In genomic region chr5:152688561-152689274, GRCh38 we compare ENCODE assay signal across 10 cellular contexts.
DNase-seq lines count a peak whose midpoint lies in the region; ATAC-seq, FAIRE-seq and TF ChIP-seq lines count a peak whose summit lies in the region.
"Had no signal": no experiment of that assay in that cellular context is flagged by ENCODE, and none has a peak within 500 bp of the region (broad histone marks: within the 10 kb centered on the region; RNA-seq: fewer than 3 reads in every experiment).

No MANE protein-coding gene starts in this region.

- H3K4me3 ChIP-seq in foreskin fibroblast (ENCODE audit: low read depth in 1 of 2, low read length in 2 of 2) (no peak overlapping the region), retinal pigment epithelial cell (ENCODE audit: low read length) (no peak overlapping the region)
- H3K4me3 ChIP-seq: pancreas had no signal

- ATAC-seq in HG03139 (IDR thresholded peaks at IDR 0.05; ENCODE audit: unreplicated experiment), result no peak

- peak; percentile 94 for FAIRE-seq in H54 (lab: Jason Lieb, UNC)
- FAIRE-seq: pancreas had no signal

- no peak for TF ChIP-seq POLR2A in H54 (IDR thresholded peaks at IDR 0.05; ENCODE audit: low read depth, low read length)

- DNase-seq in H54 (ENCODE audit: insufficient read length, low spot score) (peak; percentile 23), RPMI7951 (ENCODE audit: low read depth) (peak; percentile 75), foreskin fibroblast (peak; percentile 54 to 61), retinal pigment epithelial cell (ENCODE audit: low read depth) (peak; percentile 94), NCI-H2081 (lab: John Stamatoyannopoulos, UW) (no peak), NCI-H526 (lab: John Stamatoyannopoulos, UW) (no peak)
- DNase-seq in activated T-cell treated with anti-CD3 and anti-CD28 coated beads, Interleukin-2, amount 50 U/mL, for 1 hour, result no peak
- DNase-seq: effector memory CD4-positive, alpha-beta T cell had no signal

- TF ChIP-seq CTCF in foreskin fibroblast (IDR thresholded peaks at IDR 0.05; ENCODE audit: low read depth, low read length) (no peak), retinal pigment epithelial cell (conservative IDR thresholded peaks at IDR 0.05; ENCODE audit: low read depth, low read length) (no peak)

Comparison
In these comparisons a context has a peak if more than half of its experiments do, and no peak if none do; other contexts are left out.
1. DNase-seq: peak in H54 (single experiment), RPMI7951 (single experiment), foreskin fibroblast (2 of 2) and retinal pigment epithelial cell (single experiment); none in activated T-cell treated with anti-CD3 and anti-CD28 coated beads, Interleukin-2, amount 50 U/mL, for 1 hour (single experiment), NCI-H2081 (0 of 2) and NCI-H526 (0 of 2).